Comparison of ENCODE assay signal across 23 cellular contexts in the genomic region with DNA sequence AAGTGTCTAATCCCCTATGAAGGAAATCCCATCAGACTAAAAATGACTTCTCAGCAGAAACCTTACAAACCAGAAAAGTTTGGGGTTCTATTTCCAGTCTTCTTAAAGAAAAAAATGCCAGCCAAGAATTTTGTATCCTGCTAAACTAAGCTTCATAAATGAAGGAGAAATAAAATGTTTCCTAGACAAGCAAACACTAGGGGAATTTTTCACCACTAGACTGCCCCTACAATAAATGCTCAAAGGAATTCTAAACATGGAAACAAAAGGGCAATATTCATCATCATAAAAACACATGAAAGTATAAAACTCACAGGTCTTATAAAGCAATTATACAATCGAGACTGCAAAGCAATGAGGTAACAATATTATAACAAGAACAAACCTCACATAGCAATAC.
"Had no signal": no experiment of that assay in that cellular context is flagged by ENCODE, and none has a peak within 500 bp of the region (broad histone marks: within the 10 kb centered on the region; RNA-seq: fewer than 3 reads in every experiment).

No MANE protein-coding gene starts in this region.

- H3K27me3 ChIP-seq: foreskin keratinocyte, left lung, neural progenitor cell, spleen, tibial artery, uterus had no signal

- H3K9ac ChIP-seq: neural progenitor cell had no signal

- ATAC-seq: activated CD4-positive, CD25-positive, alpha-beta regulatory T cell treated with anti-CD3 and anti-CD28 coated beads, Interleukin-2, amount 50 U/mL, for 24 hours; activated CD8-positive, alpha-beta memory T cell treated with anti-CD3 and anti-CD28 coated beads, Interleukin-2, amount 10 ng/mL, durations not matched to agents 7 days and 5 days; activated CD8-positive, alpha-beta T cell treated with anti-CD3 and anti-CD28 coated beads for 36 hours; foreskin keratinocyte; left lung; naive thymus-derived CD8-positive, alpha-beta T cell; stimulated activated naive CD8-positive, alpha-beta T cell treated with anti-CD3 and anti-CD28 coated beads, Interleukin-15, amount 100 ng/mL, for 72 hours had no signal

- H3K4me1 Mint-ChIP-seq: activated CD4-positive, alpha-beta T cell treated with anti-CD3 and anti-CD28 coated beads, Interleukin-2, amount 10 ng/mL, durations not matched to agents 7 days and 5 days; activated naive CD8-positive, alpha-beta T cell treated with anti-CD3 and anti-CD28 coated beads, Interleukin-2, amount 10 ng/mL, durations not matched to agents 7 days and 5 days; immature natural killer cell; naive thymus-derived CD8-positive, alpha-beta T cell had no signal

- H3K4me2 ChIP-seq: neural progenitor cell had no signal

- H3K27me3 Mint-ChIP-seq: activated CD4-positive, alpha-beta T cell treated with anti-CD3 and anti-CD28 coated beads, Interleukin-2, amount 10 ng/mL, durations not matched to agents 7 days and 5 days; activated naive CD8-positive, alpha-beta T cell treated with anti-CD3 and anti-CD28 coated beads, Interleukin-2, amount 10 ng/mL, durations not matched to agents 7 days and 5 days had no signal

- H3K4me3 ChIP-seq: coronary artery, left lung, lung, neural progenitor cell, spleen, tibial artery, uterus had no signal

- H3K27ac ChIP-seq: coronary artery, foreskin keratinocyte, left lung, neural progenitor cell, spleen, tibial artery, uterus had no signal

- DNase-seq: activated CD4-positive, alpha-beta T cell treated with anti-CD3 and anti-CD28 coated beads, Interleukin-2, amount 10 ng/mL, durations not matched to agents 7 days and 5 days; activated CD8-positive, alpha-beta memory T cell treated with anti-CD3 and anti-CD28 coated beads, Interleukin-2, amount 10 ng/mL, durations not matched to agents 7 days and 5 days; activated CD8-positive, alpha-beta T cell treated with anti-CD3 and anti-CD28 coated beads for 36 hours; activated naive CD4-positive, alpha-beta T cell treated with Interleukin-2 at 50 U/mL for 16 hours; activated naive CD8-positive, alpha-beta T cell treated with anti-CD3 and anti-CD28 coated beads, Interleukin-2, amount 10 ng/mL, durations not matched to agents 7 days and 5 days; activated T-cell treated with anti-CD3 and anti-CD28 coated beads for 4 hours; amygdala; erythroblast; foreskin keratinocyte; immature natural killer cell; left lung; naive thymus-derived CD8-positive, alpha-beta T cell; posterior cingulate gyrus; retina; spleen; stimulated activated CD4-positive, alpha-beta T cell treated with anti-CD3 and anti-CD28 coated beads, Interleukin-4, amount 100 ng/mL, for 1 hour; stimulated activated naive CD8-positive, alpha-beta T cell treated with anti-CD3 and anti-CD28 coated beads, Interleukin-15, amount 100 ng/mL, for 72 hours; tibial artery; uterus had no signal

- H3K36me3 Mint-ChIP-seq: immature natural killer cell had no signal

- H3K4me1 ChIP-seq: foreskin keratinocyte, left lung, tibial artery, uterus had no signal

- H3K9me3 ChIP-seq: left lung had no signal

- H3K27ac Mint-ChIP-seq: activated CD4-positive, alpha-beta T cell treated with anti-CD3 and anti-CD28 coated beads, Interleukin-2, amount 10 ng/mL, durations not matched to agents 7 days and 5 days; activated CD8-positive, alpha-beta memory T cell treated with anti-CD3 and anti-CD28 coated beads, Interleukin-2, amount 10 ng/mL, durations not matched to agents 7 days and 5 days; activated CD8-positive, alpha-beta T cell treated with anti-CD3 and anti-CD28 coated beads for 36 hours; activated naive CD8-positive, alpha-beta T cell treated with anti-CD3 and anti-CD28 coated beads, Interleukin-2, amount 10 ng/mL, durations not matched to agents 7 days and 5 days; immature natural killer cell; naive thymus-derived CD8-positive, alpha-beta T cell; neural progenitor cell; stimulated activated naive CD8-positive, alpha-beta T cell treated with anti-CD3 and anti-CD28 coated beads, Interleukin-15, amount 100 ng/mL, for 72 hours had no signal

- H2AFZ ChIP-seq: neural progenitor cell had no signal

- H3K36me3 ChIP-seq: left lung, neural progenitor cell, spleen, tibial artery, uterus had no signal

- H3K4me3 Mint-ChIP-seq: activated CD4-positive, alpha-beta T cell treated with anti-CD3 and anti-CD28 coated beads, Interleukin-2, amount 10 ng/mL, durations not matched to agents 7 days and 5 days; activated CD8-positive, alpha-beta memory T cell treated with anti-CD3 and anti-CD28 coated beads, Interleukin-2, amount 10 ng/mL, durations not matched to agents 7 days and 5 days; activated CD8-positive, alpha-beta T cell treated with anti-CD3 and anti-CD28 coated beads for 36 hours; activated naive CD8-positive, alpha-beta T cell treated with anti-CD3 and anti-CD28 coated beads, Interleukin-2, amount 10 ng/mL, durations not matched to agents 7 days and 5 days; immature natural killer cell; naive thymus-derived CD8-positive, alpha-beta T cell; neural progenitor cell; stimulated activated naive CD8-positive, alpha-beta T cell treated with anti-CD3 and anti-CD28 coated beads, Interleukin-15, amount 100 ng/mL, for 72 hours had no signal
